ENCODE assay signal across 8 cellular contexts in the genomic region with DNA sequence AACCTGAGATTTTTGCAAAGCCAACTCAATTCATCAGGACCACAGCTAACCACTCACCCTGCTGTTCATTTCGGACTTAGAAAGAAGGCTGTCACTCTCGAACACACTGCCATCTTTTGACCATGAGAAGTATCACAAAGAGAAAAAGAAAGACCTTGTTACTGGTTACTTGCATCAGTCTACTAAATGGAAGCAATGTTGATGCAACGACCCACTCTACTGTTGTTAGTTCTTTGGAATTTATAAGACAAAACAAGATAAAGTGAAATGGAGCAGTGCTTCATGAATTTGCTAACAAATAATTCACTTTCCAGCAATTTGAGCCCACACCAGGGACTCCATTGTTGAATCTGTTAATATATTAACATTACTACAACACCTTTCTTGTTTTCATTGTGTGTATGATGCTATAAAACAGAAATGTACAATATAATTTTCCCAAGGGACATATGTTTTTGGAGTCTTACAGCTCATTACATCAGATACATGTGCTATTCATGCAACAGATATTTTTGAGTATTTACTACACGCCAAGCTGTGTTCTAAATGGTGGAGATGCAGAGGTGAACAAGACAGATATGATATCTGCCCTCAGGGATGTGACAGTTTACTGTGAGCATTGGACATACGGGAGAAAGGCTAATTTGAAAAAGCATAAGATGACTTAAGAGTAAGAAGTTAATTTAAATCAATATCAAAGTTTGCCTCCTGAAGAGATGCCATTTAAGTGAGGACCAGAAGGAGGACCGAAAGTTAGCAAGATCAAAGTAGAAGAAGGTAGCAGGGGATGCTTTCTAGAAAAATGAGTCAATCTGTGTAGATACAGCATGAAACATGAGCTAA.
A peak's percentile ranks its signal among the peaks of the same experiment; 100 is the strongest.
DNase-seq lines count a peak whose midpoint lies in the region; ATAC-seq and TF ChIP-seq lines count a peak whose summit lies in the region.

No MANE protein-coding gene starts in this region.

- no peak overlapping the region for H3K27ac Mint-ChIP-seq in neural progenitor cell

- no peak overlapping the region for H3K27ac ChIP-seq in esophagus squamous epithelium
- H3K27ac ChIP-seq in neural progenitor cell: no peak overlapping the region

- H3K4me2 ChIP-seq in neural progenitor cell: no peak overlapping the region

- intact Hi-C loops in esophagus squamous epithelium (cut with DNase I): loop anchor here (5.0 to 10.0 kb wide), 2 partner anchors 140 to 157 kb away; no protein-coding TSS in a partner anchor

- DNase-seq in NOMO-1 treated with DMSO at 0.1 percent for 48 hours (lab: John Stamatoyannopoulos, UW; ENCODE audit: unreplicated experiment) (peak; percentile 64), NOMO-1 treated with dmso at 0.1 percent for 144 hours (lab: John Stamatoyannopoulos, UW; ENCODE audit: unreplicated experiment) (no peak), esophagus squamous epithelium (lab: John Stamatoyannopoulos, UW) (no peak), neural progenitor cell (ENCODE audit: low spot score) (peak; percentile 71), DMS79 (lab: John Stamatoyannopoulos, UW) (no peak)
- DNase-seq in Jurkat, Clone E6-1 (ENCODE audit: low read depth, low spot score): peak; percentile 36

- H3K36me3 ChIP-seq in esophagus squamous epithelium (no peaks in the 10 kb centered on the region), neural progenitor cell (no peaks in the 10 kb centered on the region)

- no peak overlapping the region for H3K4me3 Mint-ChIP-seq in neural progenitor cell

- H3K9ac ChIP-seq in neural progenitor cell: no peak overlapping the region

- no peaks in the 10 kb centered on the region for H3K9me3 Mint-ChIP-seq in neural progenitor cell

- ATAC-seq in GM21723 (IDR thresholded peaks at IDR 0.05; ENCODE audit: unreplicated experiment) (peak; percentile 86), SK-N-SH treated with all-trans-retinoic acid at 6 μM for 48 hours (peak; percentile 76)

- TF ChIP-seq CTCF in esophagus squamous epithelium (IDR thresholded peaks at IDR 0.05): peak in 5 of 6 experiments; percentile 22 to 75 (median 56)
- peak; percentile 66 for TF ChIP-seq CTCF in neural progenitor cell (IDR thresholded peaks at IDR 0.05)

- no peak overlapping the region for H3K4me3 ChIP-seq in Jurkat, Clone E6-1 (ENCODE audit: low read length)
- no peak overlapping the region for H3K4me3 ChIP-seq in esophagus squamous epithelium
- no peak overlapping the region for H3K4me3 ChIP-seq in neural progenitor cell

- H4K20me1 ChIP-seq in neural progenitor cell (ENCODE audit: low read depth): no peaks in the 10 kb centered on the region

- H3K4me1 Mint-ChIP-seq in neural progenitor cell: no peaks in the 10 kb centered on the region

- peaks cover 3% of the 10 kb centered on the region for H3K27me3 Mint-ChIP-seq in neural progenitor cell (ENCODE audit: insufficient read depth, low read depth)

- no peaks in the 10 kb centered on the region for H3F3A ChIP-seq in neural progenitor cell (ENCODE audit: low read depth)

- WGBS in esophagus squamous epithelium, 2 donors: 39 to 49% methylated on average over 6 of the region's 6 CpGs

- no peak overlapping the region for H2AFZ ChIP-seq in neural progenitor cell (replicated peaks)

- H3K4me1 ChIP-seq in esophagus squamous epithelium (peaks cover 0 to 12% (median 0%) of the 10 kb centered on the region in 3 donors), neural progenitor cell (no peaks in the 10 kb centered on the region)

- TF ChIP-seq POLR2A in esophagus squamous epithelium (IDR thresholded peaks at IDR 0.05): no peak

- no peaks in the 10 kb centered on the region for H3K9me3 ChIP-seq in esophagus squamous epithelium
- no peaks in the 10 kb centered on the region for H3K9me3 ChIP-seq in neural progenitor cell (ENCODE audit: low read depth)

- H3K27me3 ChIP-seq in esophagus squamous epithelium (no peaks in the 10 kb centered on the region), neural progenitor cell (no peaks in the 10 kb centered on the region)

- H3K36me3 Mint-ChIP-seq in neural progenitor cell: no peaks in the 10 kb centered on the region

- no peaks in the 10 kb centered on the region for H3K79me2 ChIP-seq in neural progenitor cell (ENCODE audit: low read depth)

TF ChIP-seq in SK-N-SH treated with all-trans-retinoic acid at 6 μM for 48 hours, 23 proteins besides CTCF, POLR2A, EP300 and RAD21:
- no peak for TF ChIP-seq ARNTL (CRISPR knock-in tag; IDR thresholded peaks at IDR 0.05; ENCODE audit: borderline replicate concordance, low read depth)
- TF ChIP-seq TSHZ2 (CRISPR knock-in tag; IDR thresholded peaks at IDR 0.05): no peak
- no peak for TF ChIP-seq ZFP30 (CRISPR knock-in tag; IDR thresholded peaks at IDR 0.05)
- no peak for TF ChIP-seq ZNF565 (CRISPR knock-in tag; conservative IDR thresholded peaks at IDR 0.05; ENCODE audit: low read depth)
- no peak for TF ChIP-seq ZNF70 (CRISPR knock-in tag; IDR thresholded peaks at IDR 0.05)

Comparison
In these comparisons a context has a peak if more than half of its experiments do, and no peak if none do; other contexts are left out.
1. DNase-seq: peak in NOMO-1 treated with DMSO at 0.1 percent for 48 hours (single experiment), Jurkat, Clone E6-1 (single experiment) and neural progenitor cell (single experiment); none in NOMO-1 treated with dmso at 0.1 percent for 144 hours (single experiment), esophagus squamous epithelium (single experiment) and DMS79 (single experiment).